26 cellular contexts compared by ENCODE assay signal in the genomic region with DNA sequence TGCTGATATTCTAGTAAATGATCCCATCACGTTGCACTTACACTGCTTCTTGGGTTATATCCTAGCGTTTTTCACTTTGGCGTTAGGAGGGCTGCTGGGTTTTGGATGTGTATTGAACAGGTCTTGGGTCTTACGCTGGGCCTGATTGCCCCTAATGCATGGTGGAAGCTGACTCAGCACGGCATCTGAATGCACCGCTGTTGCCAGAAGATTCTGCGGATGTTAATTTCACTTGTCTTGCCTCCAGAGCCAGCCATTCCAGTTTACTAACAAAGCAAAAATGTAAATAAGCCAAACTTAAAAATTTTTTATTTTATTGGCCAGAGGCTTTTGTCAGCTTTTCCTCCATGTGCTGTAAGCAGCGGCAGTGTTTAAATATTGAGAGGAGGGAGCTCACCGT.
DNase-seq lines count a peak whose midpoint lies in the region; ATAC-seq, FAIRE-seq and TF ChIP-seq lines count a peak whose summit lies in the region.
"Had no signal": no experiment of that assay in that cellular context is flagged by ENCODE, and none has a peak within 500 bp of the region (broad histone marks: within the 10 kb centered on the region; RNA-seq: fewer than 3 reads in every experiment).

No MANE protein-coding gene starts in this region.

- H3K4me3 ChIP-seq in AG10803 (ENCODE audit: low read length): no peak overlapping the region
- peak overlapping the region; percentile 14; the same call in 1 of the 2 replicates for H3K4me3 ChIP-seq in HUES64 (ENCODE audit: low read length)
- H3K4me3 ChIP-seq: body of pancreas, thyroid gland had no signal

- H3K27me3 Mint-ChIP-seq in endothelial cell (ENCODE audit: unreplicated experiment): peaks cover 8% of the 10 kb centered on the region
- H3K27me3 Mint-ChIP-seq: activated naive CD8-positive, alpha-beta T cell treated with anti-CD3 and anti-CD28 coated beads, Interleukin-2, amount 10 ng/mL, durations not matched to agents 7 days and 5 days; activated T-helper 17 cell treated with anti-CD3 and anti-CD28 coated beads, Interleukin-2, amount 50 U/mL, for 72 hours had no signal

- no peaks in the 10 kb centered on the region for H3K9me3 Mint-ChIP-seq in endothelial cell (ENCODE audit: unreplicated experiment)
- H3K9me3 Mint-ChIP-seq: activated naive CD8-positive, alpha-beta T cell treated with anti-CD3 and anti-CD28 coated beads, Interleukin-2, amount 10 ng/mL, durations not matched to agents 7 days and 5 days; activated T-helper 17 cell treated with anti-CD3 and anti-CD28 coated beads, Interleukin-2, amount 50 U/mL, for 72 hours; nephron progenitor cell had no signal

- 32% methylated on average over 9 of the region's 9 CpGs for WGBS in HUES64

- H3K27me3 ChIP-seq in HUES64 (ENCODE audit: insufficient read depth, low read length): no peaks in the 10 kb centered on the region
- H3K27me3 ChIP-seq: body of pancreas, thyroid gland had no signal

- H3K4me1 Mint-ChIP-seq in endothelial cell (ENCODE audit: unreplicated experiment): peaks cover 73% of the 10 kb centered on the region

- ATAC-seq in HG03439 (IDR thresholded peaks at IDR 0.05; ENCODE audit: unreplicated experiment): no peak
- ATAC-seq in GM19463 (IDR thresholded peaks at IDR 0.05; ENCODE audit: unreplicated experiment): no peak
- ATAC-seq: activated T-helper 17 cell treated with anti-CD3 and anti-CD28 coated beads, Interleukin-2, amount 50 U/mL, for 72 hours; body of pancreas; left colon; stimulated activated naive CD8-positive, alpha-beta T cell treated with anti-CD3 and anti-CD28 coated beads, Interleukin-15, Interleukin-2, amounts not matched to agents 100 U/mL and 50 U/mL, for 24 hours had no signal

- peak overlapping the region; percentile 68 for H3K9ac ChIP-seq in HUES64 (ENCODE audit: low read depth, low read length)

- TF ChIP-seq CTCF in AG10803 (conservative IDR thresholded peaks at IDR 0.05; ENCODE audit: low read length): no peak
- no peak for TF ChIP-seq CTCF in endothelial cell (IDR thresholded peaks at IDR 0.05; ENCODE audit: unreplicated experiment)

- H3K36me3 Mint-ChIP-seq in endothelial cell (ENCODE audit: low read depth, unreplicated experiment): peaks cover 9% of the 10 kb centered on the region

- DNase-seq in AG10803 (ENCODE audit: low read depth) (peak; percentile 85), endothelial cell (ENCODE audit: low spot score) (no peak), islet precursor cell (peak; percentile 67), HTR-8/SVneo (ENCODE audit: insufficient read length, low spot score) (no peak)
- no peak for DNase-seq in activated effector memory CD4-positive, alpha-beta T cell treated with Interleukin-2 at 50 U/mL for 16 hours
- DNase-seq: activated CD4-positive, alpha-beta T cell treated with anti-CD3 and anti-CD28 coated beads for 4 hours; activated naive CD8-positive, alpha-beta T cell treated with anti-CD3 and anti-CD28 coated beads, Interleukin-2, amount 10 ng/mL, durations not matched to agents 7 days and 5 days; body of pancreas; cortex of kidney; GF-D8; HCEC 1CT; left colon; NCI-H1417 treated with DMSO at 0.1 percent for 48 hours; nephron progenitor cell; Right ventricle myocardium superior; small intestine; stimulated activated CD4-positive, alpha-beta T cell treated with anti-CD3 and anti-CD28 coated beads, Interleukin-2, amount 100 ng/mL, for 48 hours; stimulated activated naive CD8-positive, alpha-beta T cell treated with anti-CD3 and anti-CD28 coated beads, Interleukin-15, Interleukin-2, amounts not matched to agents 100 U/mL and 50 U/mL, for 24 hours; thyroid gland had no signal

- H3K27ac ChIP-seq in HUES64 (ENCODE audit: low read depth, low read length): peak overlapping the region; percentile 92
- H3K27ac ChIP-seq: body of pancreas, C4-2B, thyroid gland had no signal

- no peaks in the 10 kb centered on the region for H3K9me3 ChIP-seq in HUES64 (ENCODE audit: insufficient read depth, low read depth, low read length)
- H3K9me3 ChIP-seq: body of pancreas, thyroid gland had no signal

- FAIRE-seq in HTR-8/SVneo (lab: Jason Lieb, UNC): no peak
- FAIRE-seq: frontal cortex, GM12891, small intestine had no signal

- no peak overlapping the region for H3K4me3 Mint-ChIP-seq in endothelial cell (ENCODE audit: unreplicated experiment)
- H3K4me3 Mint-ChIP-seq: activated naive CD8-positive, alpha-beta T cell treated with anti-CD3 and anti-CD28 coated beads, Interleukin-2, amount 10 ng/mL, durations not matched to agents 7 days and 5 days; activated T-helper 17 cell treated with anti-CD3 and anti-CD28 coated beads, Interleukin-2, amount 50 U/mL, for 72 hours; nephron progenitor cell had no signal

- H3K36me3 ChIP-seq in HUES64 (ENCODE audit: insufficient read depth, low read length): peaks cover 30% of the 10 kb centered on the region

- H3K27ac Mint-ChIP-seq in endothelial cell (ENCODE audit: unreplicated experiment): peak overlapping the region; percentile 98
- H3K27ac Mint-ChIP-seq: activated naive CD8-positive, alpha-beta T cell treated with anti-CD3 and anti-CD28 coated beads, Interleukin-2, amount 10 ng/mL, durations not matched to agents 7 days and 5 days had no signal

- H3K4me1 ChIP-seq in HUES64 (ENCODE audit: insufficient read depth, low read length): peaks cover 51% of the 10 kb centered on the region

Comparison
In these comparisons a context has a peak if more than half of its experiments do, and no peak if none do; other contexts are left out.
1. DNase-seq: peak in AG10803 (single experiment) and islet precursor cell (single experiment); none in endothelial cell (single experiment), HTR-8/SVneo (single experiment) and activated effector memory CD4-positive, alpha-beta T cell treated with Interleukin-2 at 50 U/mL for 16 hours (single experiment).